14 cellular contexts compared by ENCODE assay signal in genomic region chr9:128136816-128137793, GRCh38. TPM values are rescaled to one million over a fixed set of nuclear protein-coding genes. Genes with fewer than 3 reads are reported as not detected.
DNase-seq lines count a peak whose midpoint lies in the region; ATAC-seq and TF ChIP-seq lines count a peak whose summit lies in the region.
"Had no signal": no experiment of that assay in that cellular context is flagged by ENCODE, and none has a peak within 500 bp of the region (broad histone marks: within the 10 kb centered on the region; RNA-seq: fewer than 3 reads in every experiment).

No MANE protein-coding gene starts in this region.

- H3K9me3 Mint-ChIP-seq in activated CD4-positive, alpha-beta T cell treated with anti-CD3 and anti-CD28 coated beads, Interleukin-2, amount 10 ng/mL, durations not matched to agents 24 days and 14 days, result no peaks in the 10 kb centered on the region
- no peaks in the 10 kb centered on the region for H3K9me3 Mint-ChIP-seq in stimulated activated naive CD8-positive, alpha-beta T cell treated with anti-CD3 and anti-CD28 coated beads, Interleukin-15, amount 100 ng/mL, for 72 hours

- TF ChIP-seq POLR2A in upper lobe of left lung (IDR thresholded peaks at IDR 0.05), result no peak
- TF ChIP-seq POLR2A in tibial nerve (IDR thresholded peaks at IDR 0.05), result no peak

- H3K4me3 Mint-ChIP-seq in activated CD4-positive, alpha-beta T cell treated with anti-CD3 and anti-CD28 coated beads, Interleukin-2, amount 10 ng/mL, durations not matched to agents 24 days and 14 days, result no peak overlapping the region
- no peak overlapping the region for H3K4me3 Mint-ChIP-seq in stimulated activated naive CD8-positive, alpha-beta T cell treated with anti-CD3 and anti-CD28 coated beads, Interleukin-15, amount 100 ng/mL, for 72 hours

- peaks cover 36% of the 10 kb centered on the region for H3K27me3 Mint-ChIP-seq in activated CD4-positive, alpha-beta T cell treated with anti-CD3 and anti-CD28 coated beads, Interleukin-2, amount 10 ng/mL, durations not matched to agents 24 days and 14 days
- peaks cover 34% of the 10 kb centered on the region for H3K27me3 Mint-ChIP-seq in stimulated activated naive CD8-positive, alpha-beta T cell treated with anti-CD3 and anti-CD28 coated beads, Interleukin-15, amount 100 ng/mL, for 72 hours

- H3K27ac Mint-ChIP-seq in activated CD4-positive, alpha-beta T cell treated with anti-CD3 and anti-CD28 coated beads, Interleukin-2, amount 10 ng/mL, durations not matched to agents 24 days and 14 days, result peak overlapping the region; percentile 58
- H3K27ac Mint-ChIP-seq in stimulated activated naive CD8-positive, alpha-beta T cell treated with anti-CD3 and anti-CD28 coated beads, Interleukin-15, amount 100 ng/mL, for 72 hours, result no peak overlapping the region

- DNase-seq in activated CD4-positive, alpha-beta T cell treated with anti-CD3 and anti-CD28 coated beads, Interleukin-2, amount 10 ng/mL, durations not matched to agents 24 days and 14 days, result no peak
- no peak for DNase-seq in activated CD4-positive, alpha-beta T cell treated with anti-CD3 and anti-CD28 coated beads, Interleukin-2, amount 50 U/mL, for 1 hour
- peak; percentile 87 for DNase-seq in SW480 (ENCODE audit: low spot score)
- peak; percentile 91 for DNase-seq in glomerular visceral epithelial cell (ENCODE audit: extremely low spot score)
- no peak for DNase-seq in upper lobe of left lung
- DNase-seq in hippocampal formation (lab: John Stamatoyannopoulos, UW), result no peak
- no peak for DNase-seq in stimulated activated naive CD8-positive, alpha-beta T cell treated with anti-CD3 and anti-CD28 coated beads, Interleukin-15, amount 100 ng/mL, for 72 hours
- DNase-seq in tibial nerve (ENCODE audit: low spot score in 2 of 2), result no peak
- DNase-seq: Karpas-422, NCI-H226, SIG-M5 had no signal

- peaks cover 18% of the 10 kb centered on the region for H3K4me1 Mint-ChIP-seq in activated CD4-positive, alpha-beta T cell treated with anti-CD3 and anti-CD28 coated beads, Interleukin-2, amount 10 ng/mL, durations not matched to agents 24 days and 14 days
- H3K4me1 Mint-ChIP-seq in stimulated activated naive CD8-positive, alpha-beta T cell treated with anti-CD3 and anti-CD28 coated beads, Interleukin-15, amount 100 ng/mL, for 72 hours, result peaks cover 20% of the 10 kb centered on the region

- TF ChIP-seq CTCF in upper lobe of left lung (IDR thresholded peaks at IDR 0.05) (no peak), tibial nerve (IDR thresholded peaks at IDR 0.05) (no peak)

- H3K27ac ChIP-seq in upper lobe of left lung (no peak overlapping the region), tibial nerve (no peak overlapping the region)
- H3K27ac ChIP-seq: 22Rv1, heart left ventricle had no signal

- no peak for TF ChIP-seq EP300 in upper lobe of left lung (IDR thresholded peaks at IDR 0.05)
- no peak for TF ChIP-seq EP300 in tibial nerve (IDR thresholded peaks at IDR 0.05)

- H3K9me3 ChIP-seq in upper lobe of left lung (no peaks in the 10 kb centered on the region), tibial nerve (peaks cover 0 to 7% (median 0%) of the 10 kb centered on the region in 4 donors)

- no peaks in the 10 kb centered on the region for H3K36me3 ChIP-seq in upper lobe of left lung
- no peaks in the 10 kb centered on the region for H3K36me3 ChIP-seq in tibial nerve
- H3K36me3 ChIP-seq: heart left ventricle had no signal

- intact Hi-C loops in activated CD4-positive, alpha-beta T cell treated with anti-CD3 and anti-CD28 coated beads, Interleukin-2, amount 10 ng/mL, durations not matched to agents 24 days and 14 days (cut with micrococcal nuclease), result no loop called here

- 89 to 90% methylated on average over 17 to 18 of the region's 18 CpGs for WGBS in upper lobe of left lung, 2 donors
- 87 to 88% methylated on average over 17 to 18 of the region's 18 CpGs for WGBS in tibial nerve, 2 donors

- H3K4me3 ChIP-seq in upper lobe of left lung (no peak overlapping the region), tibial nerve (no peak overlapping the region)
- H3K4me3 ChIP-seq: heart left ventricle had no signal

- peaks cover 0 to under 1% (median 0%) of the 10 kb centered on the region in 4 donors for H3K4me1 ChIP-seq in upper lobe of left lung
- H3K4me1 ChIP-seq in tibial nerve, result no peaks in the 10 kb centered on the region

- no peaks in the 10 kb centered on the region for H3K36me3 Mint-ChIP-seq in activated CD4-positive, alpha-beta T cell treated with anti-CD3 and anti-CD28 coated beads, Interleukin-2, amount 10 ng/mL, durations not matched to agents 24 days and 14 days (ENCODE audit: low read depth)

- ATAC-seq in upper lobe of left lung (ENCODE audit: low FRiP score in 2 of 2), result peak; percentile 24 to 28
- ATAC-seq in stimulated activated naive CD8-positive, alpha-beta T cell treated with anti-CD3 and anti-CD28 coated beads, Interleukin-15, amount 100 ng/mL, for 72 hours, result no peak
- ATAC-seq: sciatic nerve had no signal

- H3K27me3 ChIP-seq in upper lobe of left lung (no peaks in the 10 kb centered on the region), tibial nerve (no peaks in the 10 kb centered on the region)
- H3K27me3 ChIP-seq: heart left ventricle had no signal

RNA-seq across cellular contexts. Expression of gene PTGES2, which starts 9.6 kb away (rescaled TPM):
- 84.6 and 89.8 TPM in 2 replicates for total RNA-seq in activated CD4-positive, alpha-beta T cell treated with anti-CD3 and anti-CD28 coated beads, Interleukin-2, amount 10 ng/mL, durations not matched to agents 24 days and 14 days
- total RNA-seq in upper lobe of left lung (100 to 1,000 TPM in 1 of 6 donors, 10 to 100 TPM in 5; 45.9 to 116 (median 61.1) TPM), tibial nerve (100 to 1,000 TPM in 1 of 4 donors, 10 to 100 TPM in 3; 68.9 to 180 (median 74.7) TPM)

RNA-seq across cellular contexts. Expression of gene LCN2, which starts 12.1 kb away (rescaled TPM):
- not detected in 2 replicates for total RNA-seq in activated CD4-positive, alpha-beta T cell treated with anti-CD3 and anti-CD28 coated beads, Interleukin-2, amount 10 ng/mL, durations not matched to agents 24 days and 14 days
- 100 to 1,000 TPM in 2 of 6 donors, 10 to 100 TPM in 3, 1 to 10 TPM in 1; 9.0 to 193 (median 38.2) TPM for total RNA-seq in upper lobe of left lung
- not detected for total RNA-seq in tibial nerve

RNA-seq across cellular contexts. Expression of gene BBLN, which starts 23.0 kb away (rescaled TPM):
- total RNA-seq in activated CD4-positive, alpha-beta T cell treated with anti-CD3 and anti-CD28 coated beads, Interleukin-2, amount 10 ng/mL, durations not matched to agents 24 days and 14 days, result 89.3 and 91.4 TPM in 2 replicates
- 100 to 1,000 TPM in 3 of 6 donors, 10 to 100 TPM in 3; 62.4 to 204 (median 102) TPM for total RNA-seq in upper lobe of left lung
- total RNA-seq in tibial nerve, result 100 to 1,000 TPM; 202 to 310 (median 243) TPM

RNA-seq across cellular contexts. Expression of gene CIZ1, which starts 54.3 kb away (rescaled TPM):
- 142 and 143 TPM in 2 replicates for total RNA-seq in activated CD4-positive, alpha-beta T cell treated with anti-CD3 and anti-CD28 coated beads, Interleukin-2, amount 10 ng/mL, durations not matched to agents 24 days and 14 days
- total RNA-seq in upper lobe of left lung, result 100 to 1,000 TPM in 3 of 6 donors, 10 to 100 TPM in 3; 53.4 to 136 (median 95.5) TPM
- 10 to 100 TPM; 59.4 to 99.3 (median 71.4) TPM for total RNA-seq in tibial nerve

Comparison
In these comparisons a context has a peak if more than half of its experiments do, and no peak if none do; other contexts are left out.
1. DNase-seq: peak in SW480 (single experiment) and glomerular visceral epithelial cell (single experiment); none in activated CD4-positive, alpha-beta T cell treated with anti-CD3 and anti-CD28 coated beads, Interleukin-2, amount 10 ng/mL, durations not matched to agents 24 days and 14 days (single experiment), activated CD4-positive, alpha-beta T cell treated with anti-CD3 and anti-CD28 coated beads, Interleukin-2, amount 50 U/mL, for 1 hour (single experiment), upper lobe of left lung (0 of 2), hippocampal formation (0 of 2), stimulated activated naive CD8-positive, alpha-beta T cell treated with anti-CD3 and anti-CD28 coated beads, Interleukin-15, amount 100 ng/mL, for 72 hours (0 of 2) and tibial nerve (0 of 2).
2. RNA of gene LCN2, which starts 12.1 kb away (total RNA-seq): 9.0 to 193 TPM in upper lobe of left lung; not detected in activated CD4-positive, alpha-beta T cell treated with anti-CD3 and anti-CD28 coated beads, Interleukin-2, amount 10 ng/mL, durations not matched to agents 24 days and 14 days and not detected in tibial nerve; every median in the first group is over 4 times any median in the second.